8 cellular contexts compared by ENCODE assay signal in genomic region chr9:136666364-136667216, GRCh38. TPM values are rescaled to one million over a fixed set of nuclear protein-coding genes. Genes with fewer than 3 reads are reported as not detected.
A peak's percentile ranks its signal among the peaks of the same experiment; 100 is the strongest.
DNase-seq lines count a peak whose midpoint lies in the region; ATAC-seq and TF ChIP-seq lines count a peak whose summit lies in the region.

No MANE protein-coding gene starts in this region.

- H3K27ac ChIP-seq in left lung (peak overlapping the region; percentile 73 to 77), thymus (ENCODE audit: low read depth) (no peak overlapping the region)

- peaks cover 32% of the 10 kb centered on the region for H3K27me3 Mint-ChIP-seq in activated T-cell treated with anti-CD3 and anti-CD28 coated beads, Interleukin-2, amount 50 U/mL, for 24 hours
- H3K27me3 Mint-ChIP-seq in activated naive CD8-positive, alpha-beta T cell treated with anti-CD3 and anti-CD28 coated beads, Interleukin-2, amount 50 U/mL, for 24 hours = peaks cover 12% of the 10 kb centered on the region

- no peaks in the 10 kb centered on the region for H3K9me3 Mint-ChIP-seq in activated T-cell treated with anti-CD3 and anti-CD28 coated beads, Interleukin-2, amount 50 U/mL, for 24 hours
- H3K9me3 Mint-ChIP-seq in activated naive CD8-positive, alpha-beta T cell treated with anti-CD3 and anti-CD28 coated beads, Interleukin-2, amount 50 U/mL, for 24 hours = no peaks in the 10 kb centered on the region

- intact Hi-C loops in left lung (cut with DNase I) = no loop called here

- WGBS in thymus = 47% methylated on average over 36 of the region's 36 CpGs

- H3K27me3 ChIP-seq in left lung = peaks cover 0 to 85% of the 10 kb centered on the region in 2 donors
- H3K27me3 ChIP-seq in thymus (ENCODE audit: control insufficient read depth, insufficient read depth) = peaks cover 44% of the 10 kb centered on the region

- TF ChIP-seq CTCF in left lung (IDR thresholded peaks at IDR 0.05) = no peak

- H3K36me3 ChIP-seq in left lung (peaks cover 0 to 7% of the 10 kb centered on the region in 2 donors), thymus (ENCODE audit: control insufficient read depth, insufficient read depth) (no peaks in the 10 kb centered on the region)

- peaks cover 2% of the 10 kb centered on the region for H3K4me1 Mint-ChIP-seq in activated T-cell treated with anti-CD3 and anti-CD28 coated beads, Interleukin-2, amount 50 U/mL, for 24 hours (ENCODE audit: low read depth)
- H3K4me1 Mint-ChIP-seq in activated naive CD8-positive, alpha-beta T cell treated with anti-CD3 and anti-CD28 coated beads, Interleukin-2, amount 50 U/mL, for 24 hours = no peaks in the 10 kb centered on the region

- peak overlapping the region; percentile 43 for H3K4me3 Mint-ChIP-seq in activated T-cell treated with anti-CD3 and anti-CD28 coated beads, Interleukin-2, amount 50 U/mL, for 24 hours
- peak overlapping the region; percentile 42 for H3K4me3 Mint-ChIP-seq in activated naive CD8-positive, alpha-beta T cell treated with anti-CD3 and anti-CD28 coated beads, Interleukin-2, amount 50 U/mL, for 24 hours

- H3K27ac Mint-ChIP-seq in activated T-cell treated with anti-CD3 and anti-CD28 coated beads, Interleukin-2, amount 50 U/mL, for 24 hours = no peak overlapping the region
- no peak overlapping the region for H3K27ac Mint-ChIP-seq in activated naive CD8-positive, alpha-beta T cell treated with anti-CD3 and anti-CD28 coated beads, Interleukin-2, amount 50 U/mL, for 24 hours

- H3K4me1 ChIP-seq in left lung (peaks cover 0 to 34% of the 10 kb centered on the region in 2 donors), thymus (ENCODE audit: control insufficient read depth, insufficient read depth, low read length) (peaks cover 4% of the 10 kb centered on the region)

- ATAC-seq in activated naive CD8-positive, alpha-beta T cell treated with anti-CD3 and anti-CD28 coated beads, Interleukin-2, amount 50 U/mL, for 24 hours = no peak
- no peak for ATAC-seq in left lung
- no peak for ATAC-seq in HG03520 (IDR thresholded peaks at IDR 0.05; ENCODE audit: unreplicated experiment)

- H3K36me3 Mint-ChIP-seq in activated T-cell treated with anti-CD3 and anti-CD28 coated beads, Interleukin-2, amount 50 U/mL, for 24 hours (ENCODE audit: low read depth) = no peaks in the 10 kb centered on the region
- no peaks in the 10 kb centered on the region for H3K36me3 Mint-ChIP-seq in activated naive CD8-positive, alpha-beta T cell treated with anti-CD3 and anti-CD28 coated beads, Interleukin-2, amount 50 U/mL, for 24 hours (ENCODE audit: low read depth)

- H3K9me3 ChIP-seq in left lung (no peaks in the 10 kb centered on the region), thymus (ENCODE audit: control insufficient read depth) (no peaks in the 10 kb centered on the region)

- no peak for DNase-seq in activated T-cell treated with anti-CD3 and anti-CD28 coated beads, Interleukin-2, amount 50 U/mL, for 24 hours
- DNase-seq in activated T-cell treated with anti-CD3 and anti-CD28 coated beads for 4 hours (no peak), left lung (no peak), NCI-H2196 treated with DMSO at 0.1 percent for 48 hours (lab: John Stamatoyannopoulos, UW; ENCODE audit: unreplicated experiment) (no peak), GM19238 (ENCODE audit: insufficient read length, low spot score) (no peak)
- DNase-seq in activated naive CD8-positive, alpha-beta T cell treated with anti-CD3 and anti-CD28 coated beads, Interleukin-2, amount 50 U/mL, for 24 hours = no peak

- H3K4me3 ChIP-seq in left lung (peak overlapping the region; percentile 24 to 41), thymus (ENCODE audit: low read length) (peak overlapping the region; percentile 55)

RNA-seq across cellular contexts. Expression of gene EGFL7, which starts 3.9 kb away (rescaled TPM):
- 100 to 1,000 TPM; 105 to 165 TPM for total RNA-seq in left lung
- 118 TPM for polyA plus RNA-seq in thymus

RNA-seq across cellular contexts. Expression of gene AGPAT2, which starts 20.7 kb away (rescaled TPM):
- total RNA-seq in left lung = 100 to 1,000 TPM; 127 to 170 TPM
- 28.8 TPM for polyA plus RNA-seq in thymus

RNA-seq across cellular contexts. Expression of gene DIPK1B, which starts 45.8 kb away (rescaled TPM):
- total RNA-seq in left lung = 10 to 100 TPM; 12.6 to 12.7 TPM
- 6.8 TPM for polyA plus RNA-seq in thymus
